In genomic region chr12:60216226-60216625, GRCh38 we compare ENCODE assay signal across 3 cellular contexts.
A peak's percentile ranks its signal among the peaks of the same experiment; 100 is the strongest.
TF ChIP-seq lines count a peak whose summit lies in the region.

No MANE protein-coding gene starts in this region.

TF ChIP-seq in WTC11, 78 proteins besides CTCF, POLR2A, EP300 and RAD21:
- TF ChIP-seq ZNF396 (CRISPR knock-in tag; IDR thresholded peaks at IDR 0.05; ENCODE audit: borderline replicate concordance) = no peak
TF ChIP-seq in WTC11: peak in this region for 0.

TF ChIP-seq in H1, 55 proteins besides CTCF, POLR2A, EP300 and RAD21:
- TF ChIP-seq CHD1 (IDR thresholded peaks at IDR 0.05; ENCODE audit: low read depth, low read length) (no peak), NANOG (IDR thresholded peaks at IDR 0.05; ENCODE audit: insufficient read depth, low read depth, low read length, poor library complexity, severe bottlenecking) (no peak), RXRA (IDR thresholded peaks at IDR 0.05; ENCODE audit: insufficient read depth, low read depth, low read length) (no peak), RFX5 (IDR thresholded peaks at IDR 0.05; ENCODE audit: borderline replicate concordance, low read depth, low read length) (no peak), CTBP2 (IDR thresholded peaks at IDR 0.05; ENCODE audit: borderline replicate concordance, insufficient read depth, insufficient read length, low read length) (no peak), CEBPB (IDR thresholded peaks at IDR 0.05; ENCODE audit: low read depth, low read length) (no peak)

TF ChIP-seq in neural cell, 6 proteins besides CTCF, POLR2A, EP300 and RAD21:
- no peak for TF ChIP-seq TAF1 (IDR thresholded peaks at IDR 0.05; ENCODE audit: low read depth)
- TF ChIP-seq POLR2AphosphoS5 (IDR thresholded peaks at IDR 0.05) = peak; percentile 19
